ENCODE assay signal across 8 cellular contexts in genomic region chr16:9072806-9073341, GRCh38. TPM values are rescaled to one million over a fixed set of nuclear protein-coding genes. Genes with fewer than 3 reads are reported as not detected.
DNase-seq lines count a peak whose midpoint lies in the region; ATAC-seq, FAIRE-seq and TF ChIP-seq lines count a peak whose summit lies in the region.

No MANE protein-coding gene starts in this region.

- no peak for TF ChIP-seq RAD21 in GM12878 (IDR thresholded peaks at IDR 0.05; ENCODE audit: insufficient read depth, low read depth, low read length)

- no peak for FAIRE-seq in GM12878 (lab: Jason Lieb, UNC)

- H3K27ac ChIP-seq in GM12878 (ENCODE audit: control insufficient read depth, insufficient read depth) (peak overlapping the region; percentile 78), upper lobe of right lung (no peak overlapping the region)

- POLR2A ChIA-PET in GM12878 (lab: Charles Lee) = interaction anchor here (1.8 kb wide), 1 partner anchor 19 kb away, joined by 6 read pairs; the partner anchor contains the start of gene HAPSTR1

- H3K4me1 ChIP-seq in GM12878 (ENCODE audit: control insufficient read depth, insufficient read depth, low read length) = peaks cover 28% of the 10 kb centered on the region
- no peaks in the 10 kb centered on the region for H3K4me1 ChIP-seq in upper lobe of right lung

- in situ Hi-C loops in GM12878 (cut with MboI) = no loop called here

- H3K4me2 ChIP-seq in GM12878 (ENCODE audit: control insufficient read depth, insufficient read depth) = peak overlapping the region; percentile 90

- H3K4me3 ChIP-seq in GM12878 (peak overlapping the region; percentile 64), upper lobe of right lung (no peak overlapping the region)

- no peaks in the 10 kb centered on the region for H3K79me2 ChIP-seq in GM12878 (ENCODE audit: control insufficient read depth, insufficient read depth, low read length)

- H3K9ac ChIP-seq in GM12878 (ENCODE audit: control insufficient read depth, insufficient read depth, low read length) = peak overlapping the region; percentile 60

- H4K20me1 ChIP-seq in GM12878 (ENCODE audit: control insufficient read depth, insufficient read depth) = no peaks in the 10 kb centered on the region

- no TSS peak for BruUV-seq in GM12878 (replicated peaks; lab: Mats Ljungman, UMichigan)

- WGBS in GM12878 (ENCODE audit: insufficient coverage, insufficient replicate concordance, low lambda C conversion rate, missing lambda C conversion rate) = 3% methylated on average over 6 of the region's 6 CpGs

- TF ChIP-seq CTCF in GM12878 (IDR thresholded peaks at IDR 0.05 in 2 of 3, conservative IDR thresholded peaks at IDR 0.05 in 1 of 3; ENCODE audit: control insufficient read depth in 2 of 3, extremely low read depth in 1 of 3, insufficient read depth in 1 of 3, low read depth in 3 of 3, low read length in 3 of 3) = no peak
- no peak for TF ChIP-seq CTCF in upper lobe of right lung (IDR thresholded peaks at IDR 0.05)

- TF ChIP-seq EP300 in GM12878 (IDR thresholded peaks at IDR 0.05; ENCODE audit: borderline replicate concordance in 1 of 2, control insufficient read depth in 1 of 2, low read depth in 2 of 2, low read length in 2 of 2) = no peak

- intact Hi-C loops in GM12878 (cut with micrococcal nuclease; ENCODE audit: unreplicated experiment) = no loop called here
- intact Hi-C loops in upper lobe of right lung (cut with DNase I) = no loop called here

- no peak for TF ChIP-seq POLR2A in GM12878 (IDR thresholded peaks at IDR 0.05; ENCODE audit: low read depth, low read length)

- no peaks in the 10 kb centered on the region for H3K27me3 ChIP-seq in GM12878 (replicated peaks in 1 of 2; ENCODE audit: control insufficient read depth in 2 of 2, insufficient read depth in 2 of 2, low read length in 1 of 2)
- H3K27me3 ChIP-seq in upper lobe of right lung = no peaks in the 10 kb centered on the region

- no peaks in the 10 kb centered on the region for H3K9me3 ChIP-seq in GM12878 (replicated peaks; ENCODE audit: control insufficient read depth, insufficient read depth, low read length)
- H3K9me3 ChIP-seq in upper lobe of right lung = no peaks in the 10 kb centered on the region

- DNase-seq in AG08396 (ENCODE audit: low spot score) (peak; percentile 69), NCI-H1436 (lab: John Stamatoyannopoulos, UW) (peak; percentile 67), GM12878 (ENCODE audit: low read depth, low spot score) (peak; percentile 44), upper lobe of right lung (no peak), cerebellum (ENCODE audit: low spot score) (no peak), NCI-H1092 treated with DMSO at 0.1 percent for 48 hours (lab: John Stamatoyannopoulos, UW) (no peak), activated gamma-delta T cell (lab: John Stamatoyannopoulos, UW) (no peak)

- RAD21 ChIA-PET in GM12878 (lab: Charles Lee; ENCODE audit: unreplicated experiment) = interaction anchor here (0.6 to 1.0 kb wide), 3 partner anchors 20 to 68 kb away, joined by 3 to 4 read pairs (median 3); no protein-coding TSS in a partner anchor

- peak overlapping the region; percentile 91 for H2AFZ ChIP-seq in GM12878 (ENCODE audit: control insufficient read depth, low read depth, low read length)

- ATAC-seq in GM19372 (IDR thresholded peaks at IDR 0.05; ENCODE audit: low read depth, unreplicated experiment) (peak; percentile 44), GM12878 (peak; percentile 86), upper lobe of right lung (peak; percentile 52)

- CTCF ChIA-PET in GM12878 (lab: Yijun Ruan, JAX) = no interaction called here

- H3K36me3 ChIP-seq in GM12878 (ENCODE audit: control insufficient read depth in 2 of 2, insufficient read depth in 2 of 2, low read length in 1 of 2) = no peaks in the 10 kb centered on the region
- no peaks in the 10 kb centered on the region for H3K36me3 ChIP-seq in upper lobe of right lung

- SMC1A ChIA-PET in GM12878 (lab: Charles Lee; ENCODE audit: uncharacterized antibody, unreplicated experiment) = interaction anchor here (0.7 to 1.7 kb wide), 4 partner anchors 16 to 64 kb away, joined by 3 to 10 read pairs (median 4); no protein-coding TSS in a partner anchor

TF ChIP-seq in GM12878, 131 proteins besides CTCF, POLR2A, EP300 and RAD21 (continues in another document):
- TF ChIP-seq TCF3 (IDR thresholded peaks at IDR 0.05; ENCODE audit: borderline replicate concordance, insufficient read depth, low read depth, low read length) (0 out of 2 replicates have a peak, but pooled peaks have one; percentile 6), PRDM15 (CRISPR knock-in tag; IDR thresholded peaks at IDR 0.05) (no peak), NR2C1 (IDR thresholded peaks at IDR 0.05) (no peak), HDAC2 (IDR thresholded peaks at IDR 0.05) (no peak), HSF1 (IDR thresholded peaks at IDR 0.05; ENCODE audit: low read depth, low read length) (no peak), ELK1 (IDR thresholded peaks at IDR 0.05; ENCODE audit: low read depth, low read length) (no peak), HCFC1 (IDR thresholded peaks at IDR 0.05; ENCODE audit: low read length) (no peak), CREM (IDR thresholded peaks at IDR 0.05; ENCODE audit: low read depth) (0 out of 2 replicates have a peak, but pooled peaks have one; percentile 55)

RNA-seq across cellular contexts. Expression of gene HAPSTR1, which starts 18.6 kb away (rescaled TPM):
- total RNA-seq in GM12878 (2013; cell fraction: nucleolus; rRNA removed) = 114 and 120 TPM in 2 replicates
- 37.5 and 43.6 TPM in 2 replicates for total RNA-seq in GM12878 (2014; rRNA removed)
- 36.4 and 37.2 TPM in 2 replicates for total RNA-seq in GM12878 (2014; rRNA removed; fragmentation: Illumina TruSeq; extraction: Trizol)
- 50.3 and 52.5 TPM in 2 replicates for total RNA-seq in GM12878 (2021)
- 15.6 TPM for polyA plus RNA-seq in GM12878 (2011; ENCODE audit: low read depth)
- polyA plus RNA-seq in GM12878 (2011; rRNA removed) = 32.5 and 43.1 TPM in 2 replicates
- 13.9 and 20.3 TPM in 2 replicates for polyA plus RNA-seq in GM12878 (2011; cell fraction: cytosol; rRNA removed)
- polyA plus RNA-seq in GM12878 (2011; cell fraction: nucleus; rRNA removed) = 15.3 and 17.4 TPM in 2 replicates
- 19.7 TPM in 2 replicates for polyA plus RNA-seq in GM12878 (2012)
- polyA plus RNA-seq in GM12878 (2014; fragmentation: Illumina TruSeq; extraction: Trizol) = 22.7 and 25.4 TPM in 2 replicates
- polyA plus RNA-seq in GM12878 (2014; fragmentation: Nextera tagmentation; extraction: Ambion mirVana) = 10 to 100 TPM in 1 of 2 experiments, 1 to 10 TPM in 1; 8.7 to 12.5 TPM
- 21.7 and 23.5 TPM in 2 replicates for polyA plus RNA-seq in GM12878 (2014; rRNA removed)
- polyA plus RNA-seq in GM12878 (2016; fragmentation: Nextera tagmentation; extraction: Ambion mirVana) = 10 to 100 TPM; 10.3 to 11.7 TPM
- polyA minus RNA-seq in GM12878 (2011; rRNA and poly(A)+ RNA removed) = 43.4 and 59.5 TPM in 2 replicates
- 19.5 and 23.3 TPM in 2 replicates for polyA minus RNA-seq in GM12878 (2011; cell fraction: cytosol; rRNA and poly(A)+ RNA removed)
- 13.7 and 22.6 TPM in 2 replicates for polyA minus RNA-seq in GM12878 (2011; cell fraction: nucleus; rRNA and poly(A)+ RNA removed)
- 49.7 TPM for total RNA-seq in upper lobe of right lung
- 93.2 TPM for total RNA-seq in cerebellum

Comparison
In these comparisons a context has a peak if more than half of its experiments do, and no peak if none do; other contexts are left out.
1. DNase-seq: peak in AG08396 (single experiment), NCI-H1436 (single experiment) and GM12878 (single experiment); none in upper lobe of right lung (single experiment), cerebellum (single experiment), NCI-H1092 treated with DMSO at 0.1 percent for 48 hours (single experiment) and activated gamma-delta T cell (single experiment).
2. Peak in every context shown above with its lines, with median percentiles within 50 percentile points of each other: ATAC-seq.